5 cellular contexts compared by ENCODE assay signal in genomic region chr9:131173995-131174394, GRCh38.
"Had no signal": no experiment of that assay in that cellular context is flagged by ENCODE, and none has a peak within 500 bp of the region (broad histone marks: within the 10 kb centered on the region; RNA-seq: fewer than 3 reads in every experiment).

No MANE protein-coding gene starts in this region.

- H3K4me1 Mint-ChIP-seq: GM23338, H9 had no signal

- H2AFZ ChIP-seq: GM23338 had no signal

- H3K9me3 Mint-ChIP-seq: GM23338, H9 had no signal

- H3K27ac Mint-ChIP-seq: GM23338, H9 had no signal

- ATAC-seq: GM23338 had no signal

- DNase-seq: H9, HCEC 1CT, IMR-90, KBM-7 had no signal

- H3K4me3 Mint-ChIP-seq: GM23338, H9 had no signal

- H3K4me3 ChIP-seq: GM23338 had no signal

- H3K4me2 ChIP-seq: GM23338 had no signal
